ENCODE assay signal across 24 cellular contexts in genomic region chr22:36964110-36964509, GRCh38. TPM values are rescaled to one million over a fixed set of nuclear protein-coding genes. Genes with fewer than 3 reads are reported as not detected.
"Had no signal": no experiment of that assay in that cellular context is flagged by ENCODE, and none has a peak within 500 bp of the region (broad histone marks: within the 10 kb centered on the region; RNA-seq: fewer than 3 reads in every experiment).

No MANE protein-coding gene starts in this region.

- H3K36me3 Mint-ChIP-seq: naive thymus-derived CD8-positive, alpha-beta T cell; stimulated activated naive B cell treated with anti-CD40 and anti-IgM and Interleukin-4, amounts not matched to agents 10 μg/mL and 1 μg/mL and 100 μg/mL, for 72 hours had no signal

- H3K27ac Mint-ChIP-seq: endodermal cell; stimulated activated naive B cell treated with anti-CD40 and anti-IgM and Interleukin-4, amounts not matched to agents 10 μg/mL and 1 μg/mL and 100 μg/mL, for 72 hours; stimulated activated naive CD8-positive, alpha-beta T cell treated with anti-CD3 and anti-CD28 coated beads, Interleukin-15, amount 100 ng/mL, for 72 hours had no signal

- H3K9me3 Mint-ChIP-seq: endodermal cell; naive thymus-derived CD8-positive, alpha-beta T cell; neural crest cell; stimulated activated naive CD8-positive, alpha-beta T cell treated with anti-CD3 and anti-CD28 coated beads, Interleukin-15, amount 100 ng/mL, for 72 hours had no signal

- H3K27ac ChIP-seq: coronary artery, heart right ventricle, ovary, right atrium auricular region, sigmoid colon, skin epidermis, thoracic aorta, transverse colon had no signal

- H3K9me3 ChIP-seq: mucosa of descending colon, ovary, right atrium auricular region, sigmoid colon, thoracic aorta, transverse colon had no signal

- H3K4me1 Mint-ChIP-seq: neural crest cell; stimulated activated naive CD8-positive, alpha-beta T cell treated with anti-CD3 and anti-CD28 coated beads, Interleukin-15, amount 100 ng/mL, for 72 hours had no signal

- H3K4me3 ChIP-seq: coronary artery, heart right ventricle, mucosa of descending colon, ovary, right atrium auricular region, sigmoid colon, skin epidermis, thoracic aorta, transverse colon had no signal

- H3K36me3 ChIP-seq: heart right ventricle, ovary, right atrium auricular region, sigmoid colon, thoracic aorta, transverse colon had no signal

- FAIRE-seq: endothelial cell of umbilical vein, frontal cortex, kidney had no signal

- H3K27me3 ChIP-seq: ovary, right atrium auricular region, sigmoid colon, transverse colon had no signal

- ATAC-seq: heart right ventricle; left colon; mucosa of descending colon; naive thymus-derived CD8-positive, alpha-beta T cell; stimulated activated naive B cell treated with anti-CD40 and anti-IgM and Interleukin-4, amounts not matched to agents 10 μg/mL and 1 μg/mL and 100 μg/mL, for 72 hours; stimulated activated naive CD8-positive, alpha-beta T cell treated with anti-CD3 and anti-CD28 coated beads, Interleukin-15, amount 100 ng/mL, for 72 hours had no signal

- H3K4me3 Mint-ChIP-seq: endodermal cell; naive thymus-derived CD8-positive, alpha-beta T cell; neural crest cell; stimulated activated naive B cell treated with anti-CD40 and anti-IgM and Interleukin-4, amounts not matched to agents 10 μg/mL and 1 μg/mL and 100 μg/mL, for 72 hours; stimulated activated naive CD8-positive, alpha-beta T cell treated with anti-CD3 and anti-CD28 coated beads, Interleukin-15, amount 100 ng/mL, for 72 hours had no signal

- DNase-seq: effector CD4-positive, alpha-beta T cell; endodermal cell; erythroblast; heart right ventricle; kidney; left colon; mucosa of descending colon; naive thymus-derived CD8-positive, alpha-beta T cell; nucleus accumbens; ovary; sigmoid colon; stimulated activated CD4-positive, alpha-beta T cell treated with anti-CD3 and anti-CD28 coated beads, Interleukin-2, amount 100 ng/mL, for 24 hours; stimulated activated CD4-positive, alpha-beta T cell treated with anti-CD3 and anti-CD28 coated beads, Interleukin-4, amount 100 ng/mL, for 4 hours; stimulated activated naive B cell treated with anti-CD40 and anti-IgM and Interleukin-4, amounts not matched to agents 10 μg/mL and 1 μg/mL and 100 μg/mL, for 72 hours; stimulated activated naive CD8-positive, alpha-beta T cell treated with anti-CD3 and anti-CD28 coated beads, Interleukin-15, amount 100 ng/mL, for 72 hours; transverse colon had no signal

- H3K4me1 ChIP-seq: right atrium auricular region, transverse colon had no signal

RNA-seq across cellular contexts. Expression of gene CSF2RB, which starts 50.7 kb away (rescaled TPM):
- total RNA-seq: endodermal cell, fibroblast of lung, neural crest cell had no signal
- polyA plus RNA-seq: fibroblast of lung; naive thymus-derived CD8-positive, alpha-beta T cell had no signal

RNA-seq across cellular contexts. Expression of gene TST, which starts 55.1 kb away (rescaled TPM):
- total RNA-seq: naive thymus-derived CD8-positive, alpha-beta T cell had no signal
